In genomic region chr6:4913705-4914411, GRCh38 we compare ENCODE assay signal across 12 cellular contexts.
A peak's percentile ranks its signal among the peaks of the same experiment; 100 is the strongest.
DNase-seq lines count a peak whose midpoint lies in the region; ATAC-seq and TF ChIP-seq lines count a peak whose summit lies in the region.
"Had no signal": no experiment of that assay in that cellular context is flagged by ENCODE, and none has a peak within 500 bp of the region (broad histone marks: within the 10 kb centered on the region; RNA-seq: fewer than 3 reads in every experiment).

No MANE protein-coding gene starts in this region.

- peaks cover 8% of the 10 kb centered on the region for H4K20me1 ChIP-seq in hepatocyte (ENCODE audit: insufficient read depth, poor library complexity, severe bottlenecking)

- H3K4me1 Mint-ChIP-seq in activated naive CD8-positive, alpha-beta T cell (ENCODE audit: low read depth), result peaks cover 64% of the 10 kb centered on the region

- ATAC-seq in psoas muscle, result peak; percentile 31 to 56 (median 46)

- H3K27me3 ChIP-seq in hepatocyte (no peaks in the 10 kb centered on the region), psoas muscle (ENCODE audit: insufficient read depth in 3 of 3, low read length in 2 of 3) (no peaks in the 10 kb centered on the region), neuronal stem cell (ENCODE audit: control insufficient read depth in 3 of 3, insufficient read depth in 3 of 3, low read depth in 1 of 3, low read length in 3 of 3) (no peaks in the 10 kb centered on the region), colonic mucosa (no peaks in the 10 kb centered on the region)

- intact Hi-C loops in psoas muscle (cut with DNase I) (no loop called here), colonic mucosa (cut with DNase I) (no loop called here)

- WGBS in hepatocyte (ENCODE audit: low lambda C conversion rate, missing lambda C conversion rate), result 68% methylated on average over 10 of the region's 10 CpGs
- WGBS in psoas muscle, 3 donors, result 44 to 65% (median 48%) methylated on average over 10 of the region's 10 CpGs
- no CpG with 5 or more reads among the region's 10 CpGs for WGBS in neuronal stem cell (ENCODE audit: extremely low coverage in 2 of 2, insufficient read length in 2 of 2, insufficient replicate concordance in 1 of 2), 2 donors

- H2AK5ac ChIP-seq in neuronal stem cell (ENCODE audit: low read depth, low read length), result no peak overlapping the region

- H3K4me3 Mint-ChIP-seq in activated naive CD8-positive, alpha-beta T cell, result peak overlapping the region; percentile 27
- H3K4me3 Mint-ChIP-seq: CD4-positive, alpha-beta memory T cell had no signal

- H2AFZ ChIP-seq in hepatocyte (no peak overlapping the region), neuronal stem cell (ENCODE audit: low read length) (no peak overlapping the region)

- no peak overlapping the region for H4K91ac ChIP-seq in neuronal stem cell (ENCODE audit: low read depth, low read length, poor library complexity)

- H2BK12ac ChIP-seq in neuronal stem cell (ENCODE audit: low read length), result no peak overlapping the region

- peaks cover 1% of the 10 kb centered on the region for H3K36me3 Mint-ChIP-seq in activated naive CD8-positive, alpha-beta T cell

- H3K4me1 ChIP-seq in hepatocyte (ENCODE audit: insufficient read depth), result peaks cover 25% of the 10 kb centered on the region
- H3K4me1 ChIP-seq in psoas muscle, result peaks cover 43% of the 10 kb centered on the region
- H3K4me1 ChIP-seq in neuronal stem cell (ENCODE audit: control insufficient read depth in 2 of 2, insufficient read depth in 1 of 2, low read depth in 1 of 2, low read length in 2 of 2), result no peaks in the 10 kb centered on the region
- H3K4me1 ChIP-seq in colonic mucosa, result peaks cover 6% of the 10 kb centered on the region

- no peak overlapping the region for H4K8ac ChIP-seq in neuronal stem cell (ENCODE audit: low read depth, low read length)

- no peak overlapping the region for H3K18ac ChIP-seq in neuronal stem cell (ENCODE audit: low read length)

- no peak overlapping the region for H2BK120ac ChIP-seq in neuronal stem cell (ENCODE audit: low read depth, low read length)

- no peak overlapping the region for H3K4me3 ChIP-seq in hepatocyte
- peak overlapping the region; percentile 29 for H3K4me3 ChIP-seq in psoas muscle
- H3K4me3 ChIP-seq in neuronal stem cell (ENCODE audit: low read length in 2 of 2), result no peak overlapping the region
- H3K4me3 ChIP-seq in colonic mucosa, result no peak overlapping the region

- H2BK15ac ChIP-seq in neuronal stem cell (ENCODE audit: low read length), result no peak overlapping the region

- H3K79me2 ChIP-seq in hepatocyte, result peaks cover 74% of the 10 kb centered on the region

- H3K27ac ChIP-seq in hepatocyte, result peak overlapping the region; percentile 50
- peak overlapping the region; percentile 44 for H3K27ac ChIP-seq in psoas muscle
- no peak overlapping the region for H3K27ac ChIP-seq in neuronal stem cell (replicated peaks; ENCODE audit: low read length)
- no peak overlapping the region for H3K27ac ChIP-seq in colonic mucosa

- DNase-seq in HT-29 (ENCODE audit: low spot score) (peak; percentile 82), hepatocyte (ENCODE audit: low spot score) (no peak), psoas muscle (no peak), neuronal stem cell (ENCODE audit: low spot score) (no peak), NK-92 (lab: John Stamatoyannopoulos, UW; ENCODE audit: unreplicated experiment) (no peak), activated gamma-delta T cell (lab: John Stamatoyannopoulos, UW) (no peak), colonic mucosa (no peak)
- DNase-seq: activated T-cell treated with anti-CD3 and anti-CD28 coated beads for 4 hours; CD4-positive, alpha-beta memory T cell; glutamatergic neuron; NCI-H345 had no signal

- no peak overlapping the region for H3K4ac ChIP-seq in neuronal stem cell (ENCODE audit: low read length)

- H3K79me1 ChIP-seq in neuronal stem cell (ENCODE audit: low read depth, low read length), result peaks cover 6% of the 10 kb centered on the region

- no peak overlapping the region for H3K9ac ChIP-seq in neuronal stem cell (ENCODE audit: low read depth, low read length, poor library complexity)
- no peak overlapping the region for H3K9ac ChIP-seq in colonic mucosa (ENCODE audit: low read depth in 2 of 2, low read length in 2 of 2)

- H3K36me3 ChIP-seq in hepatocyte (replicated peaks; ENCODE audit: insufficient read depth, low read depth), result no peaks in the 10 kb centered on the region
- H3K36me3 ChIP-seq in psoas muscle (ENCODE audit: insufficient read depth in 1 of 2, low read depth in 1 of 2), result peaks cover 0 to 5% of the 10 kb centered on the region in 2 donors
- H3K36me3 ChIP-seq in neuronal stem cell (replicated peaks in 1 of 2; ENCODE audit: control insufficient read depth in 2 of 2, insufficient read depth in 2 of 2, low read length in 2 of 2), result peaks cover under 1 to 23% of the 10 kb centered on the region in 2 donors
- H3K36me3 ChIP-seq in colonic mucosa, result no peaks in the 10 kb centered on the region

- no peak overlapping the region for H3K23ac ChIP-seq in neuronal stem cell (ENCODE audit: low read depth, low read length, poor library complexity)

- H2BK5ac ChIP-seq in neuronal stem cell (ENCODE audit: low read length), result no peak overlapping the region

- H3K27me3 Mint-ChIP-seq in activated naive CD8-positive, alpha-beta T cell, result no peaks in the 10 kb centered on the region
- H3K27me3 Mint-ChIP-seq: CD4-positive, alpha-beta memory T cell had no signal

- peak overlapping the region; percentile 30 for H3K27ac Mint-ChIP-seq in activated naive CD8-positive, alpha-beta T cell

- no peaks in the 10 kb centered on the region for H3K9me2 ChIP-seq in hepatocyte (replicated peaks; ENCODE audit: insufficient read depth)

- H3K9me3 ChIP-seq in hepatocyte (ENCODE audit: low read depth) (no peaks in the 10 kb centered on the region), psoas muscle (no peaks in the 10 kb centered on the region), neuronal stem cell (replicated peaks in 1 of 2; ENCODE audit: control insufficient read depth in 2 of 2, insufficient read depth in 1 of 2, low read depth in 1 of 2, low read length in 2 of 2) (peaks cover 0 to 5% of the 10 kb centered on the region in 2 donors), colonic mucosa (no peaks in the 10 kb centered on the region)

- no peak overlapping the region for H3K14ac ChIP-seq in neuronal stem cell (ENCODE audit: low read length)

- no peak for TF ChIP-seq CTCF in hepatocyte (IDR thresholded peaks at IDR 0.05; ENCODE audit: poor library complexity)
- no peak for TF ChIP-seq CTCF in psoas muscle (IDR thresholded peaks at IDR 0.05)
- no peak for TF ChIP-seq CTCF in colonic mucosa (IDR thresholded peaks at IDR 0.05)

- H3K9me3 Mint-ChIP-seq in activated naive CD8-positive, alpha-beta T cell (ENCODE audit: low read depth), result no peaks in the 10 kb centered on the region

- H3K4me2 ChIP-seq in hepatocyte (peak overlapping the region; percentile 50), neuronal stem cell (ENCODE audit: insufficient read depth, low read length, poor library complexity, severe bottlenecking) (no peak overlapping the region)

Comparison
In these comparisons a context has a peak if more than half of its experiments do, and no peak if none do; other contexts are left out.
1. H3K27ac ChIP-seq: peak in hepatocyte (single experiment) and psoas muscle (single experiment); none in neuronal stem cell (single experiment) and colonic mucosa (single experiment).